In genomic region chr6:14964486-14964885, GRCh38 we compare ENCODE assay signal across 18 cellular contexts.
"Had no signal": no experiment of that assay in that cellular context is flagged by ENCODE, and none has a peak within 500 bp of the region (broad histone marks: within the 10 kb centered on the region; RNA-seq: fewer than 3 reads in every experiment).

No MANE protein-coding gene starts in this region.

- H3K27ac Mint-ChIP-seq: activated CD4-positive, alpha-beta T cell treated with anti-CD3 and anti-CD28 coated beads for 36 hours; activated CD8-positive, alpha-beta T cell treated with anti-CD3 and anti-CD28 coated beads, Interleukin-2, amount 10 ng/mL, durations not matched to agents 7 days and 5 days; activated T-helper 1 cell treated with anti-CD3 and anti-CD28 coated beads, Interleukin-12 subunit alpha, Interleukin-12 subunit beta, Interleukin-2, Interleukin-4 antibody, amounts not matched to agents 30 ng/mL and 10 ng/mL and 1 ng/mL, durations not matched to agents 14 hours and 24 hours and 36 hours; immature natural killer cell; naive thymus-derived CD8-positive, alpha-beta T cell had no signal

- H3K36me3 Mint-ChIP-seq: immature natural killer cell had no signal

- H3K27me3 Mint-ChIP-seq: activated CD4-positive, alpha-beta T cell treated with anti-CD3 and anti-CD28 coated beads for 36 hours had no signal

- DNase-seq: activated CD4-positive, alpha-beta T cell treated with anti-CD3 and anti-CD28 coated beads for 36 hours; activated CD8-positive, alpha-beta memory T cell treated with anti-CD3 and anti-CD28 coated beads, Interleukin-2, amount 50 U/mL, for 48 hours; activated CD8-positive, alpha-beta T cell treated with anti-CD3 and anti-CD28 coated beads, Interleukin-2, amount 10 ng/mL, durations not matched to agents 7 days and 5 days; activated naive CD4-positive, alpha-beta T cell; cortex of kidney; effector CD8-positive, alpha-beta T cell; hypothalamus; immature natural killer cell; left cardiac atrium; naive thymus-derived CD8-positive, alpha-beta T cell; sigmoid colon; stimulated activated CD4-positive, alpha-beta T cell treated with anti-CD3 and anti-CD28 coated beads, Interleukin-2, amount 100 ng/mL, for 24 hours; stimulated activated naive CD4-positive, alpha-beta T cell treated with Interleukin-2 at 50 U/mL for 16 hours; T-helper 1 cell; upper lobe of left lung had no signal

- H3K27ac ChIP-seq: sigmoid colon, upper lobe of left lung, VCaP had no signal

- H3K4me1 ChIP-seq: sigmoid colon, upper lobe of left lung had no signal

- H3K27me3 ChIP-seq: sigmoid colon, upper lobe of left lung had no signal

- H3K4me1 Mint-ChIP-seq: activated CD4-positive, alpha-beta T cell treated with anti-CD3 and anti-CD28 coated beads for 36 hours; immature natural killer cell; naive thymus-derived CD8-positive, alpha-beta T cell had no signal

- H3K4me3 ChIP-seq: lung, sigmoid colon, upper lobe of left lung had no signal

- H3K4me3 Mint-ChIP-seq: activated CD4-positive, alpha-beta T cell treated with anti-CD3 and anti-CD28 coated beads for 36 hours; activated CD8-positive, alpha-beta T cell treated with anti-CD3 and anti-CD28 coated beads, Interleukin-2, amount 10 ng/mL, durations not matched to agents 7 days and 5 days; activated T-helper 1 cell treated with anti-CD3 and anti-CD28 coated beads, Interleukin-12 subunit alpha, Interleukin-12 subunit beta, Interleukin-2, Interleukin-4 antibody, amounts not matched to agents 30 ng/mL and 10 ng/mL and 1 ng/mL, durations not matched to agents 14 hours and 24 hours and 36 hours; immature natural killer cell; naive thymus-derived CD8-positive, alpha-beta T cell had no signal

- H3K9me3 ChIP-seq: sigmoid colon, upper lobe of left lung had no signal

- H3K36me3 ChIP-seq: sigmoid colon, upper lobe of left lung had no signal
